In genomic region chr1:199010933-199011332, GRCh38 we compare ENCODE assay signal across 20 cellular contexts.
DNase-seq lines count a peak whose midpoint lies in the region; ATAC-seq and TF ChIP-seq lines count a peak whose summit lies in the region.
"Had no signal": no experiment of that assay in that cellular context is flagged by ENCODE, and none has a peak within 500 bp of the region (broad histone marks: within the 10 kb centered on the region; RNA-seq: fewer than 3 reads in every experiment).

No MANE protein-coding gene starts in this region.

- 35% methylated on average over 2 of the region's 2 CpGs for WGBS in smooth muscle cell (ENCODE audit: low lambda C conversion rate)

- no peaks in the 10 kb centered on the region for H3F3A ChIP-seq in smooth muscle cell (ENCODE audit: low read depth)

- no peaks in the 10 kb centered on the region for H3K79me2 ChIP-seq in smooth muscle cell (ENCODE audit: low read depth)

- POLR2A ChIA-PET in activated CD8-positive, alpha-beta T cell treated with anti-CD3 and anti-CD28 coated beads, Interleukin-2, amount 10 ng/mL, durations not matched to agents 7 days and 5 days (lab: Charles Lee) = interaction anchor here (6.2 kb wide), 1 partner anchor 75 kb away, joined by 35 read pairs; no protein-coding TSS in a partner anchor
- POLR2A ChIA-PET in activated CD8-positive, alpha-beta T cell treated with anti-CD3 and anti-CD28 coated beads for 36 hours (lab: Charles Lee) = no interaction called here
- POLR2A ChIA-PET in GM10248 (lab: Yijun Ruan, JAX) = no interaction called here

- H2AFZ ChIP-seq in smooth muscle cell (ENCODE audit: low read depth) = peak overlapping the region; percentile 92

- no peak for DNase-seq in activated CD8-positive, alpha-beta T cell treated with anti-CD3 and anti-CD28 coated beads, Interleukin-2, amount 10 ng/mL, durations not matched to agents 7 days and 5 days
- DNase-seq in activated CD8-positive, alpha-beta T cell treated with anti-CD3 and anti-CD28 coated beads for 36 hours = no peak
- DNase-seq in RWPE2 (ENCODE audit: low spot score) = no peak
- peak; percentile 17 for DNase-seq in fibroblast of peridontal ligament (ENCODE audit: extremely low read depth)
- DNase-seq in smooth muscle cell (lab: John Stamatoyannopoulos, UW; ENCODE audit: unreplicated experiment) = no peak
- DNase-seq in NCI-H524 (lab: John Stamatoyannopoulos, UW) = no peak
- no peak for DNase-seq in GM10248 (ENCODE audit: extremely low spot score)
- DNase-seq: activated T-cell treated with anti-CD3 and anti-CD28 coated beads, Interleukin-2, amount 50 U/mL, for 72 hours; amniotic stem cell; left colon; NCI-H1105; NCI-H2171 treated with DMSO at 0.1 percent for 48 hours; posterior cingulate gyrus; Right ventricle myocardium superior; spleen; transverse colon had no signal

- no peak overlapping the region for H3K27ac ChIP-seq in RWPE2 (ENCODE audit: poor library complexity, severe bottlenecking)
- peak overlapping the region; percentile 72 for H3K27ac ChIP-seq in smooth muscle cell (ENCODE audit: low read depth)
- H3K27ac ChIP-seq: A549, esophagus muscularis mucosa, spleen, transverse colon had no signal

- intact Hi-C loops in activated CD8-positive, alpha-beta T cell treated with anti-CD3 and anti-CD28 coated beads for 36 hours (cut with micrococcal nuclease) = no loop called here

- H3K4me3 ChIP-seq in RWPE2 (ENCODE audit: severe bottlenecking) (no peak overlapping the region), smooth muscle cell (no peak overlapping the region)
- H3K4me3 ChIP-seq: A549, esophagus muscularis mucosa, spleen, transverse colon had no signal

- H4K20me1 ChIP-seq in smooth muscle cell (ENCODE audit: low read depth) = no peaks in the 10 kb centered on the region

- peaks cover 61% of the 10 kb centered on the region for H3K4me1 Mint-ChIP-seq in activated CD8-positive, alpha-beta T cell treated with anti-CD3 and anti-CD28 coated beads, Interleukin-2, amount 10 ng/mL, durations not matched to agents 7 days and 5 days (ENCODE audit: low read depth)
- peaks cover 20% of the 10 kb centered on the region for H3K4me1 Mint-ChIP-seq in activated CD8-positive, alpha-beta T cell treated with anti-CD3 and anti-CD28 coated beads for 36 hours (ENCODE audit: low read depth)

- no peaks in the 10 kb centered on the region for H3K9me3 ChIP-seq in RWPE2 (ENCODE audit: severe bottlenecking)
- no peaks in the 10 kb centered on the region for H3K9me3 ChIP-seq in smooth muscle cell (replicated peaks; ENCODE audit: low read depth)
- H3K9me3 ChIP-seq: A549, esophagus muscularis mucosa, spleen, transverse colon had no signal

- H3K27ac Mint-ChIP-seq in activated CD8-positive, alpha-beta T cell treated with anti-CD3 and anti-CD28 coated beads, Interleukin-2, amount 10 ng/mL, durations not matched to agents 7 days and 5 days = peak overlapping the region; percentile 66
- no peak overlapping the region for H3K27ac Mint-ChIP-seq in activated CD8-positive, alpha-beta T cell treated with anti-CD3 and anti-CD28 coated beads for 36 hours
- H3K27ac Mint-ChIP-seq: activated T-cell treated with anti-CD3 and anti-CD28 coated beads, Interleukin-2, amount 50 U/mL, for 72 hours; dendritic cell treated with granulocyte-macrophage colony-stimulating factor and Interleukin-4, amounts not matched to agents 40 ng/mL and 50 ng/mL, for 4 days had no signal

- no peaks in the 10 kb centered on the region for H3K27me3 ChIP-seq in RWPE2 (ENCODE audit: insufficient read depth, poor library complexity, severe bottlenecking)
- H3K27me3 ChIP-seq in smooth muscle cell (ENCODE audit: low read depth) = no peaks in the 10 kb centered on the region
- H3K27me3 ChIP-seq: esophagus muscularis mucosa, spleen, transverse colon had no signal

- peak overlapping the region; percentile 52 for H3K4me2 ChIP-seq in smooth muscle cell
- H3K4me2 ChIP-seq: A549 had no signal

- H3K4me3 Mint-ChIP-seq in activated CD8-positive, alpha-beta T cell treated with anti-CD3 and anti-CD28 coated beads, Interleukin-2, amount 10 ng/mL, durations not matched to agents 7 days and 5 days = no peak overlapping the region
- H3K4me3 Mint-ChIP-seq in activated CD8-positive, alpha-beta T cell treated with anti-CD3 and anti-CD28 coated beads for 36 hours = no peak overlapping the region
- H3K4me3 Mint-ChIP-seq: activated T-cell treated with anti-CD3 and anti-CD28 coated beads, Interleukin-2, amount 50 U/mL, for 72 hours; dendritic cell treated with granulocyte-macrophage colony-stimulating factor and Interleukin-4, amounts not matched to agents 40 ng/mL and 50 ng/mL, for 4 days had no signal

- no peaks in the 10 kb centered on the region for H3K27me3 Mint-ChIP-seq in activated CD8-positive, alpha-beta T cell treated with anti-CD3 and anti-CD28 coated beads, Interleukin-2, amount 10 ng/mL, durations not matched to agents 7 days and 5 days (ENCODE audit: low read depth)
- no peaks in the 10 kb centered on the region for H3K27me3 Mint-ChIP-seq in activated CD8-positive, alpha-beta T cell treated with anti-CD3 and anti-CD28 coated beads for 36 hours
- H3K27me3 Mint-ChIP-seq: dendritic cell treated with granulocyte-macrophage colony-stimulating factor and Interleukin-4, amounts not matched to agents 40 ng/mL and 50 ng/mL, for 4 days had no signal

- H3K36me3 ChIP-seq in RWPE2 (ENCODE audit: low read depth) (no peaks in the 10 kb centered on the region), smooth muscle cell (ENCODE audit: low read depth) (no peaks in the 10 kb centered on the region)
- H3K36me3 ChIP-seq: esophagus muscularis mucosa, spleen, transverse colon had no signal

- TF ChIP-seq CTCF in activated CD8-positive, alpha-beta T cell treated with anti-CD3 and anti-CD28 coated beads for 36 hours (IDR thresholded peaks at IDR 0.05) = no peak
- no peak for TF ChIP-seq CTCF in RWPE2 (IDR thresholded peaks at IDR 0.05; ENCODE audit: poor library complexity, severe bottlenecking)
- no peak for TF ChIP-seq CTCF in smooth muscle cell (IDR thresholded peaks at IDR 0.05; ENCODE audit: borderline replicate concordance, insufficient read depth, poor library complexity, severe bottlenecking)
- no peak for TF ChIP-seq CTCF in GM10248 (IDR thresholded peaks at IDR 0.05; ENCODE audit: control extremely low read depth, extremely low read depth, low read depth, missing control alignments)

- CTCF ChIA-PET in activated CD8-positive, alpha-beta T cell treated with anti-CD3 and anti-CD28 coated beads, Interleukin-2, amount 10 ng/mL, durations not matched to agents 7 days and 5 days (lab: Charles Lee) = interaction anchor here (0.6 to 1.1 kb wide), 3 partner anchors 10 to 103 kb away, joined by 3 read pairs; no protein-coding TSS in a partner anchor
- CTCF ChIA-PET in activated CD8-positive, alpha-beta T cell treated with anti-CD3 and anti-CD28 coated beads for 36 hours (lab: Charles Lee) = no interaction called here
- CTCF ChIA-PET in GM10248 (lab: Yijun Ruan, JAX) = interaction anchor here (1.1 to 1.7 kb wide), 4 partner anchors 17 to 39 kb away, joined by 3 to 4 read pairs (median 3); no protein-coding TSS in a partner anchor

- no peak overlapping the region for H3K9ac ChIP-seq in smooth muscle cell (ENCODE audit: low read depth)

- H3K9me3 Mint-ChIP-seq in activated CD8-positive, alpha-beta T cell treated with anti-CD3 and anti-CD28 coated beads, Interleukin-2, amount 10 ng/mL, durations not matched to agents 7 days and 5 days (ENCODE audit: insufficient read depth) = peaks cover 17% of the 10 kb centered on the region
- no peaks in the 10 kb centered on the region for H3K9me3 Mint-ChIP-seq in activated CD8-positive, alpha-beta T cell treated with anti-CD3 and anti-CD28 coated beads for 36 hours
- H3K9me3 Mint-ChIP-seq: dendritic cell treated with granulocyte-macrophage colony-stimulating factor and Interleukin-4, amounts not matched to agents 40 ng/mL and 50 ng/mL, for 4 days had no signal

- peaks cover 42% of the 10 kb centered on the region for H3K36me3 Mint-ChIP-seq in activated CD8-positive, alpha-beta T cell treated with anti-CD3 and anti-CD28 coated beads, Interleukin-2, amount 10 ng/mL, durations not matched to agents 7 days and 5 days (ENCODE audit: low read depth)
- H3K36me3 Mint-ChIP-seq in activated CD8-positive, alpha-beta T cell treated with anti-CD3 and anti-CD28 coated beads for 36 hours (ENCODE audit: low read depth) = no peaks in the 10 kb centered on the region

- H3K4me1 ChIP-seq in RWPE2 (ENCODE audit: insufficient read depth, poor library complexity, severe bottlenecking) (no peaks in the 10 kb centered on the region), smooth muscle cell (ENCODE audit: low read depth) (peaks cover 5% of the 10 kb centered on the region)
- H3K4me1 ChIP-seq: A549 had no signal

- no peak for ATAC-seq in activated CD8-positive, alpha-beta T cell treated with anti-CD3 and anti-CD28 coated beads, Interleukin-2, amount 10 ng/mL, durations not matched to agents 7 days and 5 days
- no peak for ATAC-seq in activated CD8-positive, alpha-beta T cell treated with anti-CD3 and anti-CD28 coated beads for 36 hours
- peak; percentile 27; the same call in 1 of the 3 replicates for ATAC-seq in RWPE2 (ENCODE audit: low read depth)
- ATAC-seq in GM21723 (IDR thresholded peaks at IDR 0.05; ENCODE audit: unreplicated experiment) = no peak
- ATAC-seq: A549; activated T-cell treated with anti-CD3 and anti-CD28 coated beads, Interleukin-2, amount 50 U/mL, for 72 hours; left colon had no signal
